ENCODE assay signal across 8 cellular contexts in the genomic region with DNA sequence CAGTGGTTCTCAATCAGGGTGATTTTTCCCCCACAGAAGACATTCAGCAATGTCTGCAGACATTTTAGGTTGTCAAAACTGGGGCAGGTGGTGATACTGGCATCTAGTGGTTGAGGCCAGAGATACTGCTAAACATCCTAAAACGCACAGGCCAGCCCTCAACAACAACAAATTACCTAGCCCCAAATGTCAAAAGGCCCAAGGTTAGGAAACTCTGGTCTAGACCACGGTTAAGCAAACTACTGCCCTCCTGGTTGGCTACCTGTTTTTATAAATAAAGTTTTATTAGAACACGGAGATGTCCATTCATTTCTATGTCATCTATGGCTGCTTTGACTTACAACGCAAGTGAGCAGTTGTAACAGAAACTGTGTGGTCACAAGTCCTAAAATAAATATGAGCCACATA.
DNase-seq lines count a peak whose midpoint lies in the region; ATAC-seq and TF ChIP-seq lines count a peak whose summit lies in the region.

No MANE protein-coding gene starts in this region.

- H4K12ac ChIP-seq in trophoblast cell (ENCODE audit: low read depth, low read length): no peak overlapping the region

- H3K27ac ChIP-seq in fibroblast of lung (ENCODE audit: insufficient read depth, low read length) (no peak overlapping the region), trophoblast cell (ENCODE audit: low read depth, low read length) (no peak overlapping the region), sigmoid colon (no peak overlapping the region)

- peak; percentile 66 for TF ChIP-seq CTCF in AG09319 (IDR thresholded peaks at IDR 0.05; ENCODE audit: low read depth, low read length)
- peak; percentile 64 to 77 for TF ChIP-seq CTCF in fibroblast of lung (conservative IDR thresholded peaks at IDR 0.05 in 1 of 2, IDR thresholded peaks at IDR 0.05 in 1 of 2; ENCODE audit: low read depth in 1 of 2, low read length in 2 of 2)
- TF ChIP-seq CTCF in sigmoid colon (IDR thresholded peaks at IDR 0.05): peak in 2 of 4 experiments; percentile 19 to 29

- no peak overlapping the region for H3K14ac ChIP-seq in trophoblast cell (ENCODE audit: low read length)

- no peak overlapping the region for H2AK5ac ChIP-seq in trophoblast cell (ENCODE audit: low read length)

- no peak overlapping the region for H2BK5ac ChIP-seq in trophoblast cell (ENCODE audit: low read depth, low read length, poor library complexity)

- H3K4me3 ChIP-seq in fibroblast of lung (replicated peaks in 1 of 4; ENCODE audit: control extremely low read depth in 1 of 4, insufficient read depth in 1 of 4, low read depth in 3 of 4, low read length in 4 of 4) (no peak overlapping the region), trophoblast cell (ENCODE audit: low read depth, low read length) (no peak overlapping the region), sigmoid colon (no peak overlapping the region)

- no peak overlapping the region for H2BK12ac ChIP-seq in trophoblast cell (ENCODE audit: low read length)

- H3K23ac ChIP-seq in trophoblast cell (ENCODE audit: low read length): no peak overlapping the region

- no peak for TF ChIP-seq POLR2A in sigmoid colon (IDR thresholded peaks at IDR 0.05)

- DNase-seq in AG09319 (ENCODE audit: extremely low read depth, low read depth): no peak
- peak; percentile 53 to 67 for DNase-seq in NOMO-1 (lab: John Stamatoyannopoulos, UW; ENCODE audit: unreplicated experiment in 2 of 2)
- peak; percentile 60 for DNase-seq in activated T-cell treated with anti-CD3 and anti-CD28 coated beads for 24 hours (ENCODE audit: low read depth)
- peak; percentile 48 to 69 for DNase-seq in fibroblast of lung (ENCODE audit: low read depth in 2 of 2)
- DNase-seq in trophoblast cell: peak; percentile 37 to 70
- DNase-seq in sigmoid colon: no peak

- H4K8ac ChIP-seq in trophoblast cell (ENCODE audit: low read depth, low read length): no peak overlapping the region

- H2AFZ ChIP-seq in fibroblast of lung (ENCODE audit: low read length): no peak overlapping the region
- H2AFZ ChIP-seq in trophoblast cell (ENCODE audit: insufficient read depth, low read length, poor library complexity): no peak overlapping the region

- TF ChIP-seq EP300 in sigmoid colon (IDR thresholded peaks at IDR 0.05): no peak

- no peak overlapping the region for H3K18ac ChIP-seq in trophoblast cell (ENCODE audit: low read length)

- ATAC-seq in GM18868 (IDR thresholded peaks at IDR 0.05; ENCODE audit: unreplicated experiment): peak; percentile 77
- ATAC-seq in HG03097 (IDR thresholded peaks at IDR 0.05; ENCODE audit: low FRiP score, unreplicated experiment): peak; percentile 57

- intact Hi-C loops in sigmoid colon (cut with DNase I): no loop called here

- no peak overlapping the region for H2BK120ac ChIP-seq in trophoblast cell (ENCODE audit: insufficient read depth, low read length, poor library complexity)

- H3K4me1 ChIP-seq in fibroblast of lung (ENCODE audit: control insufficient read depth, extremely low read depth, insufficient read depth, low read length): peaks cover 7% of the 10 kb centered on the region
- H3K4me1 ChIP-seq in trophoblast cell (ENCODE audit: control insufficient read depth in 1 of 2, insufficient read depth in 2 of 2, low read length in 2 of 2): peaks cover 0 to 4% of the 10 kb centered on the region in 2 experiments
- no peaks in the 10 kb centered on the region for H3K4me1 ChIP-seq in sigmoid colon

- H4K91ac ChIP-seq in trophoblast cell (ENCODE audit: low read depth, low read length): no peak overlapping the region

- H3K9ac ChIP-seq in fibroblast of lung (ENCODE audit: insufficient read depth, low read length) (no peak overlapping the region), trophoblast cell (ENCODE audit: low read length) (no peak overlapping the region)

- no peaks in the 10 kb centered on the region for H3K9me3 ChIP-seq in fibroblast of lung (ENCODE audit: control insufficient read depth, insufficient read depth, low read depth, low read length)
- peaks cover 2% of the 10 kb centered on the region for H3K9me3 ChIP-seq in trophoblast cell (ENCODE audit: insufficient read depth, low read depth, low read length)
- H3K9me3 ChIP-seq in sigmoid colon: no peaks in the 10 kb centered on the region

- WGBS in trophoblast cell (ENCODE audit: extremely low coverage, insufficient coverage, insufficient read length): no CpG with 5 or more reads among the region's 4 CpGs
- WGBS in sigmoid colon, 2 donors: 27 to 41% methylated on average over 4 of the region's 4 CpGs

- H4K20me1 ChIP-seq in fibroblast of lung (ENCODE audit: control insufficient read depth, extremely low read depth, insufficient read depth, low read length): no peaks in the 10 kb centered on the region

- H3K79me2 ChIP-seq in fibroblast of lung (ENCODE audit: control insufficient read depth, insufficient read depth, low read length) (no peaks in the 10 kb centered on the region), trophoblast cell (ENCODE audit: control insufficient read depth, insufficient read depth, low read length, poor library complexity) (no peaks in the 10 kb centered on the region)

- H3K4me2 ChIP-seq in fibroblast of lung (ENCODE audit: extremely low read depth, insufficient read depth, low read length): no peak overlapping the region
- no peak overlapping the region for H3K4me2 ChIP-seq in trophoblast cell (ENCODE audit: low read length)

- H3K27me3 ChIP-seq in fibroblast of lung (ENCODE audit: control insufficient read depth, insufficient read depth, low read length): no peaks in the 10 kb centered on the region
- H3K27me3 ChIP-seq in trophoblast cell (ENCODE audit: insufficient read depth, low read length): no peaks in the 10 kb centered on the region
- H3K27me3 ChIP-seq in sigmoid colon: no peaks in the 10 kb centered on the region

- H3K4ac ChIP-seq in trophoblast cell (ENCODE audit: low read depth, low read length): no peak overlapping the region

- no peaks in the 10 kb centered on the region for H3K79me1 ChIP-seq in trophoblast cell (ENCODE audit: low read length)

- H3K36me3 ChIP-seq in fibroblast of lung (ENCODE audit: control insufficient read depth, insufficient read depth, low read length) (no peaks in the 10 kb centered on the region), trophoblast cell (ENCODE audit: control insufficient read depth in 1 of 2, insufficient read depth in 2 of 2, low read length in 2 of 2) (no peaks in the 10 kb centered on the region), sigmoid colon (no peaks in the 10 kb centered on the region)

Comparison
In these comparisons a context has a peak if more than half of its experiments do, and no peak if none do; other contexts are left out.
1. DNase-seq: peak in NOMO-1 (2 of 2), activated T-cell treated with anti-CD3 and anti-CD28 coated beads for 24 hours (single experiment), fibroblast of lung (2 of 2) and trophoblast cell (2 of 2); none in AG09319 (single experiment) and sigmoid colon (single experiment).